In genomic region chr22:28800308-28801041, GRCh38 we compare ENCODE assay signal across 8 cellular contexts. TPM values are rescaled to one million over a fixed set of nuclear protein-coding genes. Genes with fewer than 3 reads are reported as not detected.
DNase-seq lines count a peak whose midpoint lies in the region; ATAC-seq and TF ChIP-seq lines count a peak whose summit lies in the region.

TSS of gene XBP1 (minus strand) at chr22:28800569.

- H3K27ac ChIP-seq in OCI-LY1 (ENCODE audit: low read depth, low read length, poor library complexity, severe bottlenecking): no peak within 1 kb of the TSS
- peak within 1 kb of the TSS; percentile 100 for H3K27ac ChIP-seq in mesodermal cell (ENCODE audit: low read depth, low read length, severe bottlenecking)

- H3K4me1 ChIP-seq in OCI-LY1 (ENCODE audit: insufficient read depth, low read length, severe bottlenecking) (peaks cover 35% of the 10 kb centered on the region), mesodermal cell (ENCODE audit: control insufficient read depth, insufficient read depth, low read length, poor library complexity, severe bottlenecking) (peaks cover 5% of the 10 kb centered on the region)

- TF ChIP-seq CTCF in OCI-LY1 (IDR thresholded peaks at IDR 0.05; ENCODE audit: low read length): no peak

- no peaks in the 10 kb centered on the region for H4K20me1 ChIP-seq in OCI-LY1 (ENCODE audit: insufficient read depth, low read length)

- no peak within 1 kb of the TSS for H2AFZ ChIP-seq in OCI-LY1 (ENCODE audit: low read length)

- H3K9ac ChIP-seq in OCI-LY1 (ENCODE audit: low read length): peak within 1 kb of the TSS; percentile 80

- peaks cover 20% of the 10 kb centered on the region for H3K36me3 ChIP-seq in OCI-LY1 (ENCODE audit: insufficient read depth, low read length)
- peaks cover 33% of the 10 kb centered on the region for H3K36me3 ChIP-seq in mesodermal cell (ENCODE audit: control insufficient read depth, insufficient read depth, low read length)

- no peaks in the 10 kb centered on the region for H3K9me3 ChIP-seq in OCI-LY1 (ENCODE audit: low read length)
- no peaks in the 10 kb centered on the region for H3K9me3 ChIP-seq in mesodermal cell (ENCODE audit: control insufficient read depth, low read length)

- peak within 1 kb of the TSS; percentile 71 for H3K4me2 ChIP-seq in OCI-LY1 (ENCODE audit: low read length)

- H3K27me3 ChIP-seq in OCI-LY1 (ENCODE audit: insufficient read depth, low read length): peaks cover 7% of the 10 kb centered on the region; the same call in 1 of the 2 replicates

- H3K79me2 ChIP-seq in OCI-LY1 (ENCODE audit: insufficient read depth, low read length): no peaks in the 10 kb centered on the region

- in situ Hi-C loops in endometrial microvascular endothelial cells (cut with HindIII; ENCODE audit: inconsistent ontology term, low pct_unique_long_range_greater_than_20kb, low sequenced_read_pairs): no loop called here

- no peaks in the 10 kb centered on the region; the same call in 1 of the 2 replicates for H3F3A ChIP-seq in OCI-LY1 (ENCODE audit: insufficient read depth, low read length)

- H3K9me2 ChIP-seq in OCI-LY1 (ENCODE audit: low read depth, low read length): no peaks in the 10 kb centered on the region

- ATAC-seq in GM19468 (IDR thresholded peaks at IDR 0.05; ENCODE audit: extremely low read depth, unreplicated experiment): peak; percentile 62

- H3K4me3 ChIP-seq in OCI-LY1 (ENCODE audit: low read depth, low read length, poor library complexity, severe bottlenecking): peak within 1 kb of the TSS; percentile 88
- peak within 1 kb of the TSS; percentile 96 for H3K4me3 ChIP-seq in mesodermal cell (ENCODE audit: extremely low read depth, insufficient read depth, low read length, poor library complexity, severe bottlenecking)

- DNase-seq in COLO829 (ENCODE audit: low spot score): peak; percentile 98
- DNase-seq in HS-5 (ENCODE audit: low read depth): peak; percentile 74
- DNase-seq in activated CD8-positive, alpha-beta memory T cell treated with anti-CD3 and anti-CD28 coated beads, Interleukin-2, amount 50 U/mL, for 4 hours: peak; percentile 88
- peak; percentile 82 for DNase-seq in stimulated activated CD8-positive, alpha-beta memory T cell treated with anti-CD3 and anti-CD28 coated beads, Interleukin-15, amount 100 ng/mL, for 24 hours (ENCODE audit: low read depth)

- 0 to 1% methylated on average over 73 to 78 of the region's 78 CpGs for WGBS in mesodermal cell (ENCODE audit: insufficient coverage in 2 of 2), 2 experiments

RNA-seq across cellular contexts. Expression of gene XBP1, which starts in this region (rescaled TPM):
- total RNA-seq in endometrial microvascular endothelial cells (ENCODE audit: inconsistent ontology term): 144 TPM
- 164 TPM for polyA plus RNA-seq in mesodermal cell (2013, experiment 1 of 2)
- polyA plus RNA-seq in mesodermal cell (2013, experiment 2 of 2): 151 TPM
